Comparison of ENCODE assay signal across 2 cellular contexts in genomic region chr2:43692428-43692994, GRCh38.
TF ChIP-seq lines count a peak whose summit lies in the region.

No MANE protein-coding gene starts in this region.

TF ChIP-seq in HepG2, 621 proteins besides CTCF, POLR2A, EP300 and RAD21:
- TF ChIP-seq CEBPB (IDR thresholded peaks at IDR 0.05; ENCODE audit: borderline replicate concordance, low read depth, low read length): peak; percentile 52; the same call in 1 of the 2 replicates
- TF ChIP-seq ATF7 (IDR thresholded peaks at IDR 0.05): peak; percentile 96
- no peak for TF ChIP-seq ATF7 (CRISPR knock-in tag; IDR thresholded peaks at IDR 0.05)
- TF ChIP-seq JDP2 (CRISPR knock-in tag; IDR thresholded peaks at IDR 0.05; ENCODE audit: borderline replicate concordance): no peak
- TF ChIP-seq CREB1 (IDR thresholded peaks at IDR 0.05): peak; percentile 77
- TF ChIP-seq CREB1 (CRISPR knock-in tag; IDR thresholded peaks at IDR 0.05): no peak

TF ChIP-seq in GM12878, 131 proteins besides CTCF, POLR2A, EP300 and RAD21:
- TF ChIP-seq KAT2A (conservative IDR thresholded peaks at IDR 0.05; ENCODE audit: control insufficient read depth, low read depth, low read length): no peak
- peak; percentile 81 for TF ChIP-seq ATF7 (IDR thresholded peaks at IDR 0.05; ENCODE audit: low read depth)
